19 cellular contexts compared by ENCODE assay signal in genomic region chr2:170332676-170333402, GRCh38.
DNase-seq lines count a peak whose midpoint lies in the region; ATAC-seq lines count a peak whose summit lies in the region.
"Had no signal": no experiment of that assay in that cellular context is flagged by ENCODE, and none has a peak within 500 bp of the region (broad histone marks: within the 10 kb centered on the region; RNA-seq: fewer than 3 reads in every experiment).

No MANE protein-coding gene starts in this region.

- ATAC-seq in left lobe of liver, result no peak
- ATAC-seq: activated naive CD4-positive, alpha-beta T cell treated with anti-CD3 and anti-CD28 coated beads, Interleukin-2, amount 50 U/mL, for 72 hours; naive thymus-derived CD8-positive, alpha-beta T cell had no signal

- DNase-seq in COLO829 (ENCODE audit: low spot score) (peak; percentile 88), DMS153 treated with DMSO at 0.1 percent for 48 hours (lab: John Stamatoyannopoulos, UW; ENCODE audit: unreplicated experiment) (peak; percentile 44), NCI-H2227 (lab: John Stamatoyannopoulos, UW; ENCODE audit: unreplicated experiment) (peak; percentile 95), RPMI7951 (ENCODE audit: low read depth) (peak; percentile 39), left lobe of liver (ENCODE audit: low spot score) (no peak), HT-29 (ENCODE audit: low spot score) (no peak), SIG-M5 treated with dmso at 0.1 percent for 504 hours (lab: John Stamatoyannopoulos, UW; ENCODE audit: unreplicated experiment) (no peak)
- DNase-seq: activated B cell treated with CpG ODN at 0.5 μM for 24 hours; activated CD4-positive, alpha-beta T cell treated with anti-CD3 and anti-CD28 coated beads, Interleukin-2, amount 50 U/mL, for 48 hours; activated CD8-positive, alpha-beta memory T cell treated with anti-CD3 and anti-CD28 coated beads, Interleukin-2, amount 50 U/mL, for 4 hours; C1 segment of cervical spinal cord; Calu3; glutamatergic neuron; Kasumi-1; MV-4-11; naive thymus-derived CD8-positive, alpha-beta T cell; occipital lobe; Peyer's patch had no signal

Comparison
In these comparisons a context has a peak if more than half of its experiments do, and no peak if none do; other contexts are left out.
1. DNase-seq: peak in COLO829 (single experiment), DMS153 treated with DMSO at 0.1 percent for 48 hours (single experiment), NCI-H2227 (single experiment) and RPMI7951 (single experiment); none in left lobe of liver (single experiment), HT-29 (single experiment) and SIG-M5 treated with dmso at 0.1 percent for 504 hours (single experiment).